In the genomic region with DNA sequence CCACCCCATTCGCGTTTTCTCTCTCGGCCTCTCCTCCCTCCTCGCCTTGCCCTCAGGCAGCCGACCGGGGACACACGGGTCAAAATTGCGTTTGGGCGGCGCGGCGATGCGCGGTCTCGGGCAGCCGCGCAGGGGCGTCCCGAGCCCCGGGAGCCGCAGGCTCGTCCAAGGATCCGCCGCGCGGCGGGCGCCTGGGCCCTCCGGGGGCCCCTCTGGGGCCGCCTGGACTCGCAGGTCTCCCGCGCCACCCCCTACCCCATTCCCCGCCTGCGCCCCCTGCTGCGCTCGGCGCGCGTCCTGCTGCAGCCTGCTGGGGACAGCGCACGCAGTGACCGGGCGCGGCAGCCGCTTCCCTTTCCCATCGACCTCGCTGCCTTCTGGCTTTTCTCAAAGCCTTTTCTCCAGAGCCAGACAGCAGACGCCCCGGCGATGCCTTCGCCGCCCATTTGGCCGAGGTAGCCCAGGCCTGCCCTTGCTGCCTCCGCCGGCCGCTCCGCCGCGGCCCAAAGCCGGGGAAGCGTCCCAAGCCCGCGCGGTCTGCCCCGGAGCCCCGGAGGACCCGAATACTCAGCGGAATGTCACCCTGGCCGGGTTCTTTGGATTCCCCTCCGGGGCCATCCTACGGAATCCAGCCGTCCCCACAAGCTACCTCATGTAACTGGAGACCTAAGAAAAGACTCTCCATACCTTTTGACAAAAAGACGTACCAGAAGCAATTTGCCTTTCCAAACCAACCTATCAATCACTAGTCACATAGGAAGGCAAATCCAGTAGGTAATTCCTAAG, we compare ENCODE assay signal across 10 cellular contexts. TPM values are rescaled to one million over a fixed set of nuclear protein-coding genes. Genes with fewer than 3 reads are reported as not detected.
A peak's percentile ranks its signal among the peaks of the same experiment; 100 is the strongest.
DNase-seq lines count a peak whose midpoint lies in the region; ATAC-seq and TF ChIP-seq lines count a peak whose summit lies in the region.
"Had no signal": no experiment of that assay in that cellular context is flagged by ENCODE, and none has a peak within 500 bp of the region (broad histone marks: within the 10 kb centered on the region; RNA-seq: fewer than 3 reads in every experiment).

No MANE protein-coding gene starts in this region.

- intact Hi-C loops in activated naive CD4-positive, alpha-beta T cell treated with anti-CD3 and anti-CD28 coated beads for 36 hours (cut with micrococcal nuclease) = loop anchor here (2.0 kb wide), 1 partner anchor 308 kb away; no protein-coding TSS in a partner anchor
- intact Hi-C loops in vagina (cut with DNase I) = no loop called here

- peaks cover 10% of the 10 kb centered on the region for H3K4me1 Mint-ChIP-seq in activated naive CD4-positive, alpha-beta T cell treated with anti-CD3 and anti-CD28 coated beads for 36 hours (ENCODE audit: low read depth)

- H3K4me3 ChIP-seq in muscle layer of colon (ENCODE audit: low read depth in 1 of 2, low read length in 2 of 2) = peak overlapping the region; percentile 42 to 43
- peak overlapping the region; percentile 39 to 47 for H3K4me3 ChIP-seq in vagina

- ATAC-seq in GM19351 (IDR thresholded peaks at IDR 0.05; ENCODE audit: unreplicated experiment) = no peak

- TF ChIP-seq POLR2A in vagina (IDR thresholded peaks at IDR 0.05) = no peak

- CTCF ChIA-PET in activated naive CD4-positive, alpha-beta T cell treated with anti-CD3 and anti-CD28 coated beads for 36 hours (lab: Charles Lee) = interaction anchor here (0.5 kb wide), 1 partner anchor 282 kb away, joined by 3 read pairs; no protein-coding TSS in a partner anchor

- H3K9me3 Mint-ChIP-seq in activated naive CD4-positive, alpha-beta T cell treated with anti-CD3 and anti-CD28 coated beads for 36 hours = no peaks in the 10 kb centered on the region

- H3K36me3 Mint-ChIP-seq in activated naive CD4-positive, alpha-beta T cell treated with anti-CD3 and anti-CD28 coated beads for 36 hours (ENCODE audit: low read depth) = no peaks in the 10 kb centered on the region

- H3K9ac ChIP-seq in muscle layer of colon (ENCODE audit: low read length) = no peak overlapping the region

- no peaks in the 10 kb centered on the region for H3K4me1 ChIP-seq in muscle layer of colon (ENCODE audit: insufficient read depth, low read length)
- H3K4me1 ChIP-seq in vagina = no peaks in the 10 kb centered on the region

- TF ChIP-seq CTCF in vagina (IDR thresholded peaks at IDR 0.05) = no peak

- no peaks in the 10 kb centered on the region for H3K9me3 ChIP-seq in muscle layer of colon (ENCODE audit: low read length)
- H3K9me3 ChIP-seq in vagina = no peaks in the 10 kb centered on the region

- peaks cover 66% of the 10 kb centered on the region for H3K27me3 Mint-ChIP-seq in activated naive CD4-positive, alpha-beta T cell treated with anti-CD3 and anti-CD28 coated beads for 36 hours (ENCODE audit: low read depth)

- H3K27ac Mint-ChIP-seq in activated naive CD4-positive, alpha-beta T cell treated with anti-CD3 and anti-CD28 coated beads for 36 hours = no peak overlapping the region

- H3K4me3 Mint-ChIP-seq in activated naive CD4-positive, alpha-beta T cell treated with anti-CD3 and anti-CD28 coated beads for 36 hours = peak overlapping the region; percentile 54

- H3K27ac ChIP-seq in muscle layer of colon (ENCODE audit: low read depth, low read length) = no peak overlapping the region
- no peak overlapping the region for H3K27ac ChIP-seq in vagina
- H3K27ac ChIP-seq in caudate nucleus (ENCODE audit: low read depth, low read length) = no peak overlapping the region

- DNase-seq in activated naive CD4-positive, alpha-beta T cell treated with anti-CD3 and anti-CD28 coated beads for 36 hours = no peak
- no peak for DNase-seq in activated naive CD4-positive, alpha-beta T cell treated with Interleukin-2 at 50 U/mL for 16 hours
- peak; percentile 38 for DNase-seq in dermis blood vessel endothelial cell
- DNase-seq in vagina (ENCODE audit: extremely low spot score in 2 of 2) = no peak
- DNase-seq in caudate nucleus (lab: John Stamatoyannopoulos, UW) = no peak
- DNase-seq in NCI-H1436 (lab: John Stamatoyannopoulos, UW) = no peak
- DNase-seq: NCI-H2081 treated with DMSO at 0.1 percent for 48 hours had no signal

- H3K27me3 ChIP-seq in muscle layer of colon (ENCODE audit: control insufficient read depth in 1 of 2, insufficient read depth in 2 of 2, low read length in 2 of 2) = peaks cover 10 to 29% of the 10 kb centered on the region in 2 donors
- H3K27me3 ChIP-seq in vagina = no peaks in the 10 kb centered on the region

- H3K36me3 ChIP-seq in muscle layer of colon (ENCODE audit: insufficient read depth, low read length) = no peaks in the 10 kb centered on the region
- no peaks in the 10 kb centered on the region for H3K36me3 ChIP-seq in vagina

RNA-seq across cellular contexts. Expression of gene POU4F2, which starts 16.5 kb away (rescaled TPM):
- total RNA-seq in activated naive CD4-positive, alpha-beta T cell treated with anti-CD3 and anti-CD28 coated beads for 36 hours = not detected
- total RNA-seq in dermis blood vessel endothelial cell (not detected in 2 replicates), vagina (not detected)
- total RNA-seq: temporal lobe had no signal
